21 cellular contexts compared by ENCODE assay signal in genomic region chr21:32056791-32057190, GRCh38.
"Had no signal": no experiment of that assay in that cellular context is flagged by ENCODE, and none has a peak within 500 bp of the region (broad histone marks: within the 10 kb centered on the region; RNA-seq: fewer than 3 reads in every experiment).

No MANE protein-coding gene starts in this region.

- H3K27me3 ChIP-seq: ascending aorta, body of pancreas, Peyer's patch, SJCRH30 had no signal

- H3K4me1 ChIP-seq: ascending aorta, body of pancreas, Peyer's patch, SJCRH30 had no signal

- H3K4me2 ChIP-seq: SK-N-SH had no signal

- DNase-seq: activated CD4-positive, alpha-beta T cell treated with anti-CD3 and anti-CD28 coated beads for 4 hours; activated CD8-positive, alpha-beta T cell treated with anti-CD3 and anti-CD28 coated beads for 36 hours; activated effector memory CD4-positive, alpha-beta T cell treated with Interleukin-2 at 50 U/mL for 16 hours; activated naive CD4-positive, alpha-beta T cell; activated T-cell treated with anti-CD3 and anti-CD28 coated beads, Interleukin-2, amount 50 U/mL, for 24 hours; body of pancreas; Kasumi-1; NCI-H1105 treated with DMSO at 0.1 percent for 48 hours; NCI-H1436 treated with DMSO at 0.1 percent for 48 hours; NCI-H187; NCI-H2081; NCI-H524; Peyer's patch; Right ventricle myocardium superior; SJCRH30; SK-N-SH; T-helper 1 cell; WERI-Rb-1 had no signal

- H3K4me3 ChIP-seq: ascending aorta, body of pancreas, Peyer's patch, SJCRH30 had no signal

- H3K9me3 ChIP-seq: body of pancreas, SJCRH30, SK-N-SH had no signal

- H3K36me3 ChIP-seq: ascending aorta, Peyer's patch, SJCRH30, WERI-Rb-1 had no signal

- H3K27ac ChIP-seq: ascending aorta, body of pancreas, Peyer's patch, RWPE1, SJCRH30 had no signal

- H3K9ac ChIP-seq: SK-N-SH had no signal

- ATAC-seq: activated CD4-positive, CD25-positive, alpha-beta regulatory T cell treated with anti-CD3 and anti-CD28 coated beads, Interleukin-2, amount 50 U/mL, for 24 hours; activated CD8-positive, alpha-beta T cell treated with anti-CD3 and anti-CD28 coated beads for 36 hours; body of pancreas had no signal
